In the genomic region with DNA sequence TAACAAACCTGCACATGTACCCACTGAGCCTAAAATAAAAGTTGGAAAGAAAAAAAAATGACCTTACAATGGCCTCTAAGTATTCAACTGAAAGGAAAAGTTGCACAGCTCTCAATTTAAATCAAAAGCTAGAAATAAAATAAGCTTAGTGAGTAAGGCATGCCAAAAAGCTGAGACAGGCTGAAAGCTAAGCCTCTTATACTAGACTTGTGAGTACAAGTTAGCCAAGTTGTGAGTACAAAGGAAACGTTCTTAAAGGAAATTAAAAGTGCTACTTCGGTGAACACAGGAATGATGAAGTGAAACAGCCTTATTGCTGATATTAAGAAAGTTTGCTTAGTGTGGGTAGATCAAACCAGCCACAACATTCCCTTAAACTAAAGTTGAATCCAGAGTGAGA, we compare ENCODE assay signal across 13 cellular contexts.
"Had no signal": no experiment of that assay in that cellular context is flagged by ENCODE, and none has a peak within 500 bp of the region (broad histone marks: within the 10 kb centered on the region; RNA-seq: fewer than 3 reads in every experiment).

No MANE protein-coding gene starts in this region.

- H3K4me3 Mint-ChIP-seq: activated CD4-positive, alpha-beta memory T cell treated with anti-CD3 and anti-CD28 coated beads, Interleukin-2, amount 10 ng/mL, durations not matched to agents 7 days and 5 days; activated naive CD4-positive, alpha-beta T cell treated with anti-CD3 and anti-CD28 coated beads for 36 hours; memory B cell had no signal

- H3K27ac Mint-ChIP-seq: activated CD4-positive, alpha-beta memory T cell treated with anti-CD3 and anti-CD28 coated beads, Interleukin-2, amount 10 ng/mL, durations not matched to agents 7 days and 5 days; activated naive CD4-positive, alpha-beta T cell treated with anti-CD3 and anti-CD28 coated beads for 36 hours; memory B cell had no signal

- H3K27me3 Mint-ChIP-seq: activated CD4-positive, alpha-beta memory T cell treated with anti-CD3 and anti-CD28 coated beads, Interleukin-2, amount 10 ng/mL, durations not matched to agents 7 days and 5 days; memory B cell had no signal

- H3K27me3 ChIP-seq: body of pancreas, left lung, pancreas, stomach, vagina had no signal

- H3K4me3 ChIP-seq: body of pancreas, left lung, pancreas, skin epidermis, stomach, vagina had no signal

- ATAC-seq: body of pancreas, left lung, pancreas had no signal

- H3K4me1 ChIP-seq: body of pancreas, left lung, pancreas, stomach, vagina had no signal

- H3K9me3 Mint-ChIP-seq: activated CD4-positive, alpha-beta memory T cell treated with anti-CD3 and anti-CD28 coated beads, Interleukin-2, amount 10 ng/mL, durations not matched to agents 7 days and 5 days; activated naive CD4-positive, alpha-beta T cell treated with anti-CD3 and anti-CD28 coated beads for 36 hours; memory B cell had no signal

- H3K36me3 Mint-ChIP-seq: memory B cell had no signal

- H3K4me1 Mint-ChIP-seq: activated CD4-positive, alpha-beta memory T cell treated with anti-CD3 and anti-CD28 coated beads, Interleukin-2, amount 10 ng/mL, durations not matched to agents 7 days and 5 days; memory B cell had no signal

- DNase-seq: activated CD4-positive, alpha-beta memory T cell treated with anti-CD3 and anti-CD28 coated beads, Interleukin-2, amount 10 ng/mL, durations not matched to agents 7 days and 5 days; activated CD4-positive, alpha-beta T cell treated with anti-CD3 and anti-CD28 coated beads for 1 hour; activated naive CD4-positive, alpha-beta T cell treated with anti-CD3 and anti-CD28 coated beads for 36 hours; body of pancreas; effector memory CD4-positive, alpha-beta T cell; left lung; pancreas; stomach; T-helper 9 cell had no signal

- H3K36me3 ChIP-seq: left lung, pancreas, stomach, vagina had no signal

- H3K9me3 ChIP-seq: body of pancreas, left lung, pancreas, stomach, vagina had no signal

- H3K27ac ChIP-seq: body of pancreas, epithelial cell of prostate, left lung, pancreas, skin epidermis, stomach, vagina had no signal
